Comparison of ENCODE assay signal across 25 cellular contexts in the genomic region with DNA sequence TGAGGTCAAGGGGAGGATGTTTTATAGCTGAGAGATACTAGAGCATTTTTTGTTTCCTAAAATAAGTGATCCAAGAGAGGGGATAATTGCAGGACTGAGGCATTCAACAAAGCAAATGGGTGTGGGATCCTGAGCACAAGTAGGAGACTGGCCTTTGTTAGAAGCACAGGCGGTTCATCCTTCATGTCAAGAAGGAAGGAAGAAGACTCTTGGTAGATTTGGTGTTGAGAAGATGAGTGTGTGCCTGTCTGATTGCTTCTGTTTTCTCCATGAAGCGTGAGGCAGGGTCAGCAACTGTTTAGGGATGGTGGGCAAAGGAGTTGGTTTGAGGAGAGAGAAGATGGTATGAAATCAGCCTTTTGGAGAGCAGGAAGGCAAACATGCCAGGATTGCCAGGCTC. TPM values are rescaled to one million over a fixed set of nuclear protein-coding genes. Genes with fewer than 3 reads are reported as not detected.
"Had no signal": no experiment of that assay in that cellular context is flagged by ENCODE, and none has a peak within 500 bp of the region (broad histone marks: within the 10 kb centered on the region; RNA-seq: fewer than 3 reads in every experiment).

No MANE protein-coding gene starts in this region.

- DNase-seq: colonic mucosa; cortex of kidney; effector CD4-positive, alpha-beta T cell; effector memory CD4-positive, alpha-beta T cell; esophagus squamous epithelium; foreskin fibroblast; foreskin melanocyte; gastrocnemius medialis; glutamatergic neuron; head of caudate nucleus; heart right ventricle; hippocampal formation; left cardiac atrium; left lung; left ventricle myocardium superior; lower lobe of right lung; mesenchymal stem cell; mucosa of descending colon; naive B cell had no signal

- H3K27me3 ChIP-seq: colonic mucosa, esophagus squamous epithelium, gastrocnemius medialis, left lung had no signal

- H3K9me3 ChIP-seq: colonic mucosa, esophagus squamous epithelium, gastrocnemius medialis, heart right ventricle, left lung, lower lobe of right lung, mucosa of descending colon had no signal

- H3K27ac ChIP-seq: colonic mucosa, esophagus squamous epithelium, gastrocnemius medialis, heart right ventricle, left lung, lower lobe of right lung had no signal

- FAIRE-seq: endothelial cell of umbilical vein, islet of Langerhans, keratinocyte had no signal

- H3K36me3 ChIP-seq: colonic mucosa, esophagus squamous epithelium, lower lobe of right lung had no signal

- H3K4me1 ChIP-seq: colonic mucosa, esophagus squamous epithelium, left lung, lower lobe of right lung had no signal

- ATAC-seq: gastrocnemius medialis, heart right ventricle, left cardiac atrium, left lung, left ventricle myocardium superior, mucosa of descending colon had no signal

- H3K4me3 ChIP-seq: colonic mucosa, esophagus squamous epithelium, gastrocnemius medialis, heart right ventricle, left lung, lower lobe of right lung, mucosa of descending colon had no signal

RNA-seq across cellular contexts. Expression of a gene that starts 40.5 kb away (rescaled TPM):
- total RNA-seq: epithelial cell of proximal tubule, gastrocnemius medialis, heart right ventricle, kidney epithelial cell, left cardiac atrium, left ventricle myocardium superior, mesenteric fat pad, mucosa of descending colon had no signal
- polyA plus RNA-seq: endothelial cell of umbilical vein had no signal
